ENCODE assay signal across 24 cellular contexts in the genomic region with DNA sequence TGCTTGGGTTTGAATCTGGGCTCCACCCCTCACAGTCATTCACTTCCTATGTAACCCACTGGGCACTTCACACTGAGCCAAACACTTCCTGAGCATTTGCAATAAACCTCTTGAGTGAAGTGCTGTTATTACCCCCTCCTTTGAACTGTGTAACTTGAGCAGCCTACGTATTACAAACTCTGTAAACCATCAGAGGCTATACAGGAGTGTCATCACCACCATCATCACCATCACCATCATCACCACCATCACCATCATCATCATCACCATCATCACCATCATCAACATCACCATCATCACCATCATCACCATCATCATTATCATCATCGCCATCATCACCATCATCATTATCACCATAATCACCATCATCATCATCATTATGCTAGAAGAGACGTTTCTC. TPM values are rescaled to one million over a fixed set of nuclear protein-coding genes. Genes with fewer than 3 reads are reported as not detected.
DNase-seq lines count a peak whose midpoint lies in the region; ATAC-seq and TF ChIP-seq lines count a peak whose summit lies in the region.
"Had no signal": no experiment of that assay in that cellular context is flagged by ENCODE, and none has a peak within 500 bp of the region (broad histone marks: within the 10 kb centered on the region; RNA-seq: fewer than 3 reads in every experiment).

No MANE protein-coding gene starts in this region.

- 88 to 91% methylated on average over 3 of the region's 3 CpGs for WGBS in testis, 2 donors

- peak overlapping the region; percentile 19 to 48 (median 29) for H3K4me3 Mint-ChIP-seq in immature natural killer cell
- H3K4me3 Mint-ChIP-seq in activated T-cell treated with anti-CD3 and anti-CD28 coated beads, Interleukin-2, amount 50 U/mL, for 4 hours, result no peak overlapping the region
- H3K4me3 Mint-ChIP-seq: brain; neural crest cell; T-helper 2 cell treated with Interferon-gamma antibody and Interleukin-4, amounts not matched to agents 5 μg/mL and 100 μg/mL, for 36 hours; WTC11 had no signal

- no peaks in the 10 kb centered on the region for H3K9me3 ChIP-seq in testis
- H3K9me3 ChIP-seq: prostate gland had no signal

- ATAC-seq in activated T-cell treated with anti-CD3 and anti-CD28 coated beads, Interleukin-2, amount 50 U/mL, for 4 hours, result no peak
- ATAC-seq: gastrocnemius medialis, SK-N-SH treated with all-trans-retinoic acid at 6 μM for 48 hours, WTC11 had no signal

- H3K27me3 ChIP-seq in testis, result no peaks in the 10 kb centered on the region
- H3K27me3 ChIP-seq: esophagus squamous epithelium, gastrocnemius medialis, vagina had no signal

- H3K4me3 ChIP-seq in testis, result no peak overlapping the region
- H3K4me3 ChIP-seq: esophagus squamous epithelium, gastrocnemius medialis, prostate gland, vagina had no signal

- no peak for TF ChIP-seq POLR2A in testis (IDR thresholded peaks at IDR 0.05)

- peaks cover 2 to 21% (median 8%) of the 10 kb centered on the region in 3 donors for H3K27me3 Mint-ChIP-seq in immature natural killer cell (ENCODE audit: low read depth in 3 of 3)
- H3K27me3 Mint-ChIP-seq in activated T-cell treated with anti-CD3 and anti-CD28 coated beads, Interleukin-2, amount 50 U/mL, for 4 hours (ENCODE audit: low read depth), result peaks cover 3% of the 10 kb centered on the region

- DNase-seq in DMS53 treated with DMSO at 0.1 percent for 48 hours (lab: John Stamatoyannopoulos, UW; ENCODE audit: unreplicated experiment), result peak; percentile 65
- peak; percentile 33 for DNase-seq in NCI-H1105 (lab: John Stamatoyannopoulos, UW)
- DNase-seq in NCI-H510A (lab: John Stamatoyannopoulos, UW), result peak; percentile 70
- peak; percentile 54 to 65 (median 60) for DNase-seq in immature natural killer cell
- no peak for DNase-seq in activated CD8-positive, alpha-beta memory T cell treated with anti-CD3 and anti-CD28 coated beads for 24 hours
- DNase-seq in activated T-cell treated with anti-CD3 and anti-CD28 coated beads, Interleukin-2, amount 50 U/mL, for 4 hours, result no peak
- DNase-seq in testis, result no peak
- DNase-seq: activated effector memory CD4-positive, alpha-beta T cell treated with anti-CD3 and anti-CD28 coated beads, Interleukin-2, amount 50 U/mL, for 16 hours; DMS153; effector CD8-positive, alpha-beta T cell; esophagus squamous epithelium; gastrocnemius medialis; IMR-90; islet precursor cell; NCI-H526 treated with DMSO at 0.1 percent for 48 hours had no signal

- TF ChIP-seq CTCF in testis (IDR thresholded peaks at IDR 0.05), result no peak

- H3K36me3 ChIP-seq in testis (ENCODE audit: low read depth, missing control alignments), result no peaks in the 10 kb centered on the region
- H3K36me3 ChIP-seq: esophagus squamous epithelium, gastrocnemius medialis, prostate gland, vagina had no signal

- H3K9me3 Mint-ChIP-seq in immature natural killer cell, result peaks cover 16 to 29% (median 28%) of the 10 kb centered on the region in 6 donors
- H3K9me3 Mint-ChIP-seq in activated T-cell treated with anti-CD3 and anti-CD28 coated beads, Interleukin-2, amount 50 U/mL, for 4 hours, result peaks cover 22% of the 10 kb centered on the region

- peaks cover 23 to 29% of the 10 kb centered on the region in 2 donors for H3K4me1 Mint-ChIP-seq in immature natural killer cell
- H3K4me1 Mint-ChIP-seq in activated T-cell treated with anti-CD3 and anti-CD28 coated beads, Interleukin-2, amount 50 U/mL, for 4 hours (ENCODE audit: low read depth), result peaks cover 8% of the 10 kb centered on the region
- H3K4me1 Mint-ChIP-seq: WTC11 had no signal

- H3K36me3 Mint-ChIP-seq in immature natural killer cell, result peaks cover 27 to 39% (median 31%) of the 10 kb centered on the region in 3 donors
- H3K36me3 Mint-ChIP-seq in activated T-cell treated with anti-CD3 and anti-CD28 coated beads, Interleukin-2, amount 50 U/mL, for 4 hours (ENCODE audit: insufficient read depth), result peaks cover 6% of the 10 kb centered on the region

- peak overlapping the region; percentile 73 to 96 (median 88) for H3K27ac Mint-ChIP-seq in immature natural killer cell
- H3K27ac Mint-ChIP-seq: T-helper 2 cell treated with Interferon-gamma antibody and Interleukin-4, amounts not matched to agents 5 μg/mL and 100 μg/mL, for 36 hours; WTC11 had no signal

- H3K4me1 ChIP-seq in testis, result peaks cover 2% of the 10 kb centered on the region
- H3K4me1 ChIP-seq: esophagus squamous epithelium, gastrocnemius medialis, prostate gland, vagina had no signal

- intact Hi-C loops in testis (cut with DNase I; ENCODE audit: low total_unique reads), result no loop called here

- no peak overlapping the region for H3K27ac ChIP-seq in testis
- H3K27ac ChIP-seq: esophagus squamous epithelium, gastrocnemius medialis, HL-60, prostate gland, RWPE1, vagina had no signal

RNA-seq across cellular contexts. Expression of a gene that starts 18.4 kb away (rescaled TPM):
- polyA plus RNA-seq in immature natural killer cell (10 to 100 TPM in 1 of 3 donors, 1 to 10 TPM in 2; 6.6 to 18.8 (median 9.4) TPM), testis (ENCODE audit: insufficient read depth, low read depth, low replicate concordance) (33.7 TPM)
- 1 to 10 TPM; 7.3 to 8.4 (median 7.9) TPM for total RNA-seq in activated T-cell treated with anti-CD3 and anti-CD28 coated beads, Interleukin-2, amount 50 U/mL, for 4 hours
- 10 to 100 TPM; 34.9 to 37.7 TPM for total RNA-seq in testis

Comparison
In these comparisons a context has a peak if more than half of its experiments do, and no peak if none do; other contexts are left out.
1. DNase-seq: peak in DMS53 treated with DMSO at 0.1 percent for 48 hours (single experiment), NCI-H1105 (single experiment), NCI-H510A (single experiment) and immature natural killer cell (3 of 3); none in activated CD8-positive, alpha-beta memory T cell treated with anti-CD3 and anti-CD28 coated beads for 24 hours (single experiment), activated T-cell treated with anti-CD3 and anti-CD28 coated beads, Interleukin-2, amount 50 U/mL, for 4 hours (single experiment) and testis (single experiment).